In genomic region chr20:32728435-32728834, GRCh38 we compare ENCODE assay signal across 8 cellular contexts. TPM values are rescaled to one million over a fixed set of nuclear protein-coding genes. Genes with fewer than 3 reads are reported as not detected.
"Had no signal": no experiment of that assay in that cellular context is flagged by ENCODE, and none has a peak within 500 bp of the region (broad histone marks: within the 10 kb centered on the region; RNA-seq: fewer than 3 reads in every experiment).

No MANE protein-coding gene starts in this region.

RNA-seq across cellular contexts. Expression of gene C20orf203, which starts 54.7 kb away (rescaled TPM):
- total RNA-seq: activated B cell treated with CpG ODN at 0.5 μM for 24 hours, dermis blood vessel endothelial cell, esophagus squamous epithelium, glomerular endothelial cell, left lobe of liver, pulmonary artery endothelial cell, right atrium auricular region had no signal
- polyA plus RNA-seq: smooth muscle cell had no signal
